Comparison of ENCODE assay signal across 18 cellular contexts in the genomic region with DNA sequence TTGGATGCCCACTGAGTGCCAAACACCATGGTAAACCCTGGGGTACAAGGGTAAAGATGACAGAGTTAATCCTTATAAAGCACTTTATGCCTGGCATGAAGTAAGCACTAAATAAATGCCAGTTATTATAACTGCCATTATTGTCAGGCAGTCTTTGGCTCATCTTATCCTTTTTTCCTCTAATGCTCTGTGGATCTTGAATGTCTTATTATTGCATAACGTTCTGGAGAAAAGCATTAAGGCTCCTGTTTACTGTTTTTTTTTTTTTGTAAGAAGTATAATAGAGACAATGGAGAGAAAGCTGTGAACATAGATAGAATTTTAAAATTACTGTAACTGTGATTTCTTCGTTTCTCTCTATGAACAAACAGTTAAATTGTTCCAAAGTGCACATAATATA.
"Had no signal": no experiment of that assay in that cellular context is flagged by ENCODE, and none has a peak within 500 bp of the region (broad histone marks: within the 10 kb centered on the region; RNA-seq: fewer than 3 reads in every experiment).

No MANE protein-coding gene starts in this region.

- H3K27ac Mint-ChIP-seq: activated B cell treated with CpG ODN at 0.5 μM for 24 hours; activated CD4-positive, alpha-beta T cell treated with anti-CD3 and anti-CD28 coated beads, Interleukin-2, amount 10 ng/mL, durations not matched to agents 24 days and 14 days; activated CD8-positive, alpha-beta T cell treated with anti-CD3 and anti-CD28 coated beads, Interleukin-2, amount 10 ng/mL, durations not matched to agents 7 days and 5 days; activated naive CD8-positive, alpha-beta T cell; activated T-cell treated with anti-CD3 and anti-CD28 coated beads, Interleukin-2, amount 50 U/mL, for 72 hours; effector memory CD8-positive, alpha-beta T cell; T-helper 17 cell had no signal

- ATAC-seq: activated CD8-positive, alpha-beta T cell treated with anti-CD3 and anti-CD28 coated beads, Interleukin-2, amount 10 ng/mL, durations not matched to agents 7 days and 5 days; activated T-cell treated with anti-CD3 and anti-CD28 coated beads, Interleukin-2, amount 50 U/mL, for 72 hours; effector memory CD8-positive, alpha-beta T cell; gastroesophageal sphincter; T-helper 17 cell had no signal

- H3K9me3 ChIP-seq: body of pancreas, pancreas had no signal

- H3K27ac ChIP-seq: pancreas had no signal

- H3K27me3 ChIP-seq: body of pancreas, gastroesophageal sphincter, pancreas had no signal

- H3K9me3 Mint-ChIP-seq: activated B cell treated with CpG ODN at 0.5 μM for 24 hours; activated CD4-positive, alpha-beta T cell treated with anti-CD3 and anti-CD28 coated beads, Interleukin-2, amount 10 ng/mL, durations not matched to agents 24 days and 14 days had no signal

- H3K27me3 Mint-ChIP-seq: activated B cell treated with CpG ODN at 0.5 μM for 24 hours; activated CD4-positive, alpha-beta T cell treated with anti-CD3 and anti-CD28 coated beads, Interleukin-2, amount 10 ng/mL, durations not matched to agents 24 days and 14 days; activated naive CD8-positive, alpha-beta T cell; effector memory CD8-positive, alpha-beta T cell; T-helper 17 cell had no signal

- H3K4me3 Mint-ChIP-seq: activated B cell treated with CpG ODN at 0.5 μM for 24 hours; activated CD4-positive, alpha-beta T cell treated with anti-CD3 and anti-CD28 coated beads, Interleukin-2, amount 10 ng/mL, durations not matched to agents 24 days and 14 days; activated CD8-positive, alpha-beta T cell treated with anti-CD3 and anti-CD28 coated beads, Interleukin-2, amount 10 ng/mL, durations not matched to agents 7 days and 5 days; activated naive CD8-positive, alpha-beta T cell; activated T-cell treated with anti-CD3 and anti-CD28 coated beads, Interleukin-2, amount 50 U/mL, for 72 hours; effector memory CD8-positive, alpha-beta T cell; T-helper 17 cell had no signal

- H3K36me3 Mint-ChIP-seq: activated naive CD8-positive, alpha-beta T cell had no signal

- H3K4me1 ChIP-seq: body of pancreas, pancreas had no signal

- H3K4me1 Mint-ChIP-seq: activated B cell treated with CpG ODN at 0.5 μM for 24 hours; activated CD4-positive, alpha-beta T cell treated with anti-CD3 and anti-CD28 coated beads, Interleukin-2, amount 10 ng/mL, durations not matched to agents 24 days and 14 days; T-helper 17 cell had no signal

- DNase-seq: activated B cell treated with CpG ODN at 0.5 μM for 24 hours; activated CD4-positive, alpha-beta T cell treated with anti-CD3 and anti-CD28 coated beads, Interleukin-2, amount 10 ng/mL, durations not matched to agents 24 days and 14 days; activated CD8-positive, alpha-beta memory T cell treated with anti-CD3 and anti-CD28 coated beads, Interleukin-2, amount 50 U/mL, for 4 hours; activated CD8-positive, alpha-beta T cell treated with anti-CD3 and anti-CD28 coated beads, Interleukin-2, amount 10 ng/mL, durations not matched to agents 7 days and 5 days; activated gamma-delta T cell; activated T-cell treated with anti-CD3 and anti-CD28 coated beads, Interleukin-2, amount 50 U/mL, for 72 hours; amniotic stem cell; body of pancreas; effector memory CD8-positive, alpha-beta T cell; kidney; pancreas; stimulated activated CD4-positive, alpha-beta T cell treated with anti-CD3 and anti-CD28 coated beads, Interleukin-15, amount 100 ng/mL, for 24 hours; stimulated activated CD4-positive, alpha-beta T cell treated with anti-CD3 and anti-CD28 coated beads, Interleukin-4, amount 100 ng/mL, for 24 hours; stimulated activated naive CD4-positive, alpha-beta T cell; T-helper 17 cell; trophoblast cell had no signal

- H3K4me3 ChIP-seq: body of pancreas, gastroesophageal sphincter, pancreas had no signal

- H3K36me3 ChIP-seq: gastroesophageal sphincter, pancreas had no signal
